ENCODE assay signal across 2 cellular contexts in genomic region chr1:27772581-27772931, GRCh38.
TF ChIP-seq lines count a peak whose summit lies in the region.

No MANE protein-coding gene starts in this region.

TF ChIP-seq in SK-N-SH, 30 proteins besides CTCF, POLR2A, EP300 and RAD21 (continued from another document):
- TF ChIP-seq TEAD4 (IDR thresholded peaks at IDR 0.05; ENCODE audit: borderline replicate concordance, insufficient read depth) (no peak), TAF1 (IDR thresholded peaks at IDR 0.05; ENCODE audit: borderline replicate concordance, low read depth, low read length) (no peak), POLR2AphosphoS5 (IDR thresholded peaks at IDR 0.05; ENCODE audit: low read depth, low read length) (no peak), SIN3A (IDR thresholded peaks at IDR 0.05; ENCODE audit: borderline replicate concordance, low read depth, low read length) (no peak), GATA2 (CRISPR knock-in tag; IDR thresholded peaks at IDR 0.05) (no peak), FOXM1 (IDR thresholded peaks at IDR 0.05; ENCODE audit: low read depth) (no peak), NRF1 (IDR thresholded peaks at IDR 0.05; ENCODE audit: low read depth, low read length) (no peak), MEF2A (IDR thresholded peaks at IDR 0.05; ENCODE audit: borderline replicate concordance, low read depth) (no peak), RCOR1 (IDR thresholded peaks at IDR 0.05; ENCODE audit: low read length) (no peak)

TF ChIP-seq in SK-N-SH treated with all-trans-retinoic acid at 6 μM for 48 hours, 23 proteins besides CTCF, POLR2A, EP300 and RAD21 (continued from another document):
- TF ChIP-seq POU6F1 (CRISPR knock-in tag; IDR thresholded peaks at IDR 0.05; ENCODE audit: borderline replicate concordance, low read depth) (no peak), GLIS3 (CRISPR knock-in tag; IDR thresholded peaks at IDR 0.05) (no peak), TOX (CRISPR knock-in tag; IDR thresholded peaks at IDR 0.05; ENCODE audit: borderline replicate concordance) (no peak), PPARA (CRISPR knock-in tag; IDR thresholded peaks at IDR 0.05; ENCODE audit: borderline replicate concordance) (no peak), OSR1 (CRISPR knock-in tag; IDR thresholded peaks at IDR 0.05) (no peak), TCF4 (CRISPR knock-in tag; IDR thresholded peaks at IDR 0.05; ENCODE audit: borderline replicate concordance) (no peak), ZNF70 (CRISPR knock-in tag; IDR thresholded peaks at IDR 0.05) (no peak), BACH2 (CRISPR knock-in tag; IDR thresholded peaks at IDR 0.05; ENCODE audit: borderline replicate concordance) (no peak), ZNF8 (CRISPR knock-in tag; IDR thresholded peaks at IDR 0.05) (no peak), ZFP30 (CRISPR knock-in tag; IDR thresholded peaks at IDR 0.05) (no peak), ISL1 (CRISPR knock-in tag; IDR thresholded peaks at IDR 0.05) (no peak), SNAI2 (CRISPR knock-in tag; IDR thresholded peaks at IDR 0.05) (no peak), CREB5 (CRISPR knock-in tag; IDR thresholded peaks at IDR 0.05; ENCODE audit: low read depth) (no peak), ZC3H10 (CRISPR knock-in tag; IDR thresholded peaks at IDR 0.05) (no peak)
